ENCODE assay signal across 11 cellular contexts in genomic region chr5:318341-318897, GRCh38. TPM values are rescaled to one million over a fixed set of nuclear protein-coding genes. Genes with fewer than 3 reads are reported as not detected.
DNase-seq lines count a peak whose midpoint lies in the region; ATAC-seq and TF ChIP-seq lines count a peak whose summit lies in the region.
"Had no signal": no experiment of that assay in that cellular context is flagged by ENCODE, and none has a peak within 500 bp of the region (broad histone marks: within the 10 kb centered on the region; RNA-seq: fewer than 3 reads in every experiment).

No MANE protein-coding gene starts in this region.

- peaks cover 60% of the 10 kb centered on the region for H4K20me1 ChIP-seq in PC-9 (ENCODE audit: insufficient read depth)

- intact Hi-C loops in PC-9 (cut with micrococcal nuclease; ENCODE audit: unreplicated experiment) = loop anchor here (1.0 to 5.0 kb wide), 4 partner anchors 294 to 849 kb away; partner anchors contain the start of gene CEP72
- intact Hi-C loops in esophagus squamous epithelium (cut with DNase I) = no loop called here

- H3K27me3 ChIP-seq in PC-9 (ENCODE audit: insufficient read depth, low read depth) (no peaks in the 10 kb centered on the region), esophagus squamous epithelium (peaks cover 8 to 53% (median 14%) of the 10 kb centered on the region in 4 donors)

- no CpG with 5 or more reads among the region's 15 CpGs for WGBS in esophagus squamous epithelium, 2 donors

- no peaks in the 10 kb centered on the region for H3K36me3 ChIP-seq in PC-9 (ENCODE audit: low read depth)
- peaks cover 8 to 40% (median 11%) of the 10 kb centered on the region in 3 donors for H3K36me3 ChIP-seq in esophagus squamous epithelium

- CTCF ChIA-PET in PC-9 (lab: Charles Lee) = interaction anchor here (0.5 to 1.0 kb wide), 8 partner anchors 16 to 812 kb away, joined by 3 to 9 read pairs (median 4); no protein-coding TSS in a partner anchor

- no peaks in the 10 kb centered on the region for H3K9me2 ChIP-seq in PC-9 (ENCODE audit: insufficient read depth)

- no TSS peak for BruUV-seq in PC-9 (replicated peaks; lab: Mats Ljungman, UMichigan)

- in situ Hi-C loops in GM13977 (cut with MboI; ENCODE audit: low pct_unique_long_range_greater_than_20kb, low sequenced_read_pairs, unreplicated experiment) = no loop called here

- H3K4me2 ChIP-seq in PC-9 = no peak overlapping the region

- H3K4me3 ChIP-seq in PC-9 (no peak overlapping the region), fibroblast of the aortic adventitia (ENCODE audit: low read depth, low read length) (no peak overlapping the region), esophagus squamous epithelium (no peak overlapping the region)
- H3K4me3 ChIP-seq: spleen had no signal

- H3K9me3 ChIP-seq in PC-9 (ENCODE audit: insufficient read depth, low read depth) (no peaks in the 10 kb centered on the region), esophagus squamous epithelium (no peaks in the 10 kb centered on the region)
- H3K9me3 ChIP-seq: spleen had no signal

- no peaks in the 10 kb centered on the region for H3K79me2 ChIP-seq in PC-9 (ENCODE audit: low read depth)

- DNase-seq in AG08395 (ENCODE audit: low spot score) (peak; percentile 65), GM13977 (ENCODE audit: low spot score) (peak; percentile 27), PC-9 (peak; percentile 56 to 71), fibroblast of the aortic adventitia (ENCODE audit: low read depth) (peak; percentile 35), esophagus squamous epithelium (lab: John Stamatoyannopoulos, UW) (no peak), anterior cingulate cortex (lab: John Stamatoyannopoulos, UW) (no peak), NCI-H2196 treated with DMSO at 0.1 percent for 48 hours (lab: John Stamatoyannopoulos, UW; ENCODE audit: unreplicated experiment) (no peak)
- DNase-seq: activated naive CD4-positive, alpha-beta T cell treated with anti-CD3 and anti-CD28 coated beads, Interleukin-2, amount 50 U/mL, for 16 hours; NCI-H1694 treated with DMSO at 0.1 percent for 48 hours; spleen had no signal

- no peak overlapping the region for H2AFZ ChIP-seq in PC-9

- no peak overlapping the region for H3K27ac ChIP-seq in PC-9
- H3K27ac ChIP-seq in esophagus squamous epithelium = no peak overlapping the region
- H3K27ac ChIP-seq: spleen had no signal

- TF ChIP-seq CTCF in GM13977 (IDR thresholded peaks at IDR 0.05; ENCODE audit: extremely low read depth, insufficient read depth, missing control alignments) (peak; percentile 13), PC-9 (conservative IDR thresholded peaks at IDR 0.05) (peak; percentile 31; the same call in 1 of the 2 replicates), fibroblast of the aortic adventitia (IDR thresholded peaks at IDR 0.05; ENCODE audit: insufficient read depth, low read length) (no peak), esophagus squamous epithelium (IDR thresholded peaks at IDR 0.05) (no peak)

- H3K4me1 ChIP-seq in PC-9 (replicated peaks; ENCODE audit: insufficient read depth) (no peaks in the 10 kb centered on the region), esophagus squamous epithelium (peaks cover 18 to 43% (median 18%) of the 10 kb centered on the region in 3 donors)

- no peak for ATAC-seq in GM18861 (IDR thresholded peaks at IDR 0.05; ENCODE audit: unreplicated experiment)

- POLR2A ChIA-PET in PC-9 (lab: Charles Lee; ENCODE audit: unreplicated experiment) = no interaction called here

- TF ChIP-seq POLR2A in esophagus squamous epithelium (IDR thresholded peaks at IDR 0.05) = no peak

- peaks cover 38% of the 10 kb centered on the region; the same call in 1 of the 2 replicates for H3F3A ChIP-seq in PC-9 (ENCODE audit: insufficient read depth, low read depth)

RNA-seq across cellular contexts. Expression of gene AHRR, which starts 3.1 kb away (rescaled TPM):
- total RNA-seq in PC-9 (2021) (7.2 and 13.6 TPM in 2 replicates), fibroblast of the aortic adventitia (ENCODE audit: low replicate concordance) (8.8 and 31.9 TPM in 2 replicates), esophagus squamous epithelium (1 to 10 TPM in 3 of 4 donors, under 1 TPM in 1; 0.66 to 1.5 (median 1.1) TPM)

RNA-seq across cellular contexts. Expression of gene PDCD6, which starts 47.0 kb away (rescaled TPM):
- 314 and 334 TPM in 2 replicates for total RNA-seq in PC-9 (2021)
- total RNA-seq in fibroblast of the aortic adventitia (ENCODE audit: low replicate concordance) = 59.1 and 83.7 TPM in 2 replicates
- total RNA-seq in esophagus squamous epithelium = 100 to 1,000 TPM in 3 of 4 donors, 10 to 100 TPM in 1; 97.8 to 129 (median 114) TPM

Comparison
In these comparisons a context has a peak if more than half of its experiments do, and no peak if none do; other contexts are left out.
1. DNase-seq: peak in AG08395 (single experiment), GM13977 (single experiment), PC-9 (2 of 2) and fibroblast of the aortic adventitia (single experiment); none in esophagus squamous epithelium (single experiment), anterior cingulate cortex (0 of 58) and NCI-H2196 treated with DMSO at 0.1 percent for 48 hours (single experiment).
2. CTCF ChIP-seq: peak in GM13977 (single experiment) and PC-9 (single experiment); none in fibroblast of the aortic adventitia (single experiment) and esophagus squamous epithelium (0 of 6).